Comparison of ENCODE assay signal across 8 cellular contexts in genomic region chr19:6516659-6517291, GRCh38. TPM values are rescaled to one million over a fixed set of nuclear protein-coding genes. Genes with fewer than 3 reads are reported as not detected.
A peak's percentile ranks its signal among the peaks of the same experiment; 100 is the strongest.
DNase-seq lines count a peak whose midpoint lies in the region; ATAC-seq and TF ChIP-seq lines count a peak whose summit lies in the region.

No MANE protein-coding gene starts in this region.

- DNase-seq in AG08396 (ENCODE audit: low spot score) (peak; percentile 91), HK-2 (ENCODE audit: unreplicated experiment) (peak; percentile 95), activated T-cell treated with anti-CD3 and anti-CD28 coated beads for 24 hours (ENCODE audit: low read depth) (peak; percentile 89), epithelial cell of prostate (ENCODE audit: low read depth, low spot score) (peak; percentile 20), mucosa of descending colon (peak; percentile 92 to 95 (median 94))
- peak; percentile 84 to 87 for DNase-seq in stimulated activated CD8-positive, alpha-beta memory T cell treated with anti-CD3 and anti-CD28 coated beads, Interleukin-15, amount 100 ng/mL, for 48 hours (ENCODE audit: low read depth in 2 of 2)

- peak overlapping the region; percentile 77 for H3K9ac ChIP-seq in OCI-LY3 (ENCODE audit: low read length)

- H4K20me1 ChIP-seq in OCI-LY3 (ENCODE audit: insufficient read depth, low read length) = no peaks in the 10 kb centered on the region

- H3K4me1 ChIP-seq in OCI-LY3 (ENCODE audit: low read length) (peaks cover 41% of the 10 kb centered on the region), mucosa of descending colon (ENCODE audit: low read depth) (no peaks in the 10 kb centered on the region)

- H3K36me3 ChIP-seq in OCI-LY3 (replicated peaks; ENCODE audit: low read depth, low read length) (no peaks in the 10 kb centered on the region), mucosa of descending colon (ENCODE audit: low read depth) (no peaks in the 10 kb centered on the region)

- TF ChIP-seq CTCF in OCI-LY3 (IDR thresholded peaks at IDR 0.05; ENCODE audit: low read depth, low read length) (peak; percentile 99), mucosa of descending colon (IDR thresholded peaks at IDR 0.05) (peak; percentile 97)

- H3K4me3 ChIP-seq in OCI-LY3 (ENCODE audit: low read length) (peak overlapping the region; percentile 80), mucosa of descending colon (peak overlapping the region; percentile 26)

- H3K27me3 ChIP-seq in OCI-LY3 (ENCODE audit: low read depth, low read length) = no peaks in the 10 kb centered on the region

- peak overlapping the region; percentile 65 for H3K4me2 ChIP-seq in OCI-LY3 (ENCODE audit: low read length)

- ATAC-seq in GM19023 (IDR thresholded peaks at IDR 0.05; ENCODE audit: unreplicated experiment) (peak; percentile 64), mucosa of descending colon (peak; percentile 90)

- H2AFZ ChIP-seq in OCI-LY3 (ENCODE audit: low read depth, low read length) = peak overlapping the region; percentile 55; the same call in 1 of the 2 replicates

- intact Hi-C loops in mucosa of descending colon (cut with DNase I, micrococcal nuclease) = loop anchor here in 1 of 2 donors (10.0 kb wide), 1 partner anchor 118 kb away; no protein-coding TSS in a partner anchor

- H3K9me3 ChIP-seq in OCI-LY3 (ENCODE audit: insufficient read depth, low read length) = no peaks in the 10 kb centered on the region
- H3K9me3 ChIP-seq in mucosa of descending colon = no peaks in the 10 kb centered on the region

- H3K27ac ChIP-seq in OCI-LY3 (ENCODE audit: low read length) (peak overlapping the region; percentile 80), epithelial cell of prostate (peak overlapping the region; percentile 30)

- no peaks in the 10 kb centered on the region for H3K79me2 ChIP-seq in OCI-LY3 (ENCODE audit: low read length)

RNA-seq across cellular contexts. Expression of gene TNFSF9, which starts 14.1 kb away (rescaled TPM):
- 1 to 10 TPM in 2 of 3 donors, under 1 TPM in 1; 0.58 to 1.2 (median 1.0) TPM for total RNA-seq in mucosa of descending colon

RNA-seq across cellular contexts. Expression of gene TUBB4A, which starts 14.7 kb away (rescaled TPM):
- 10 to 100 TPM in 1 of 3 donors, under 1 TPM in 2; 0.26 to 14.6 (median 0.82) TPM for total RNA-seq in mucosa of descending colon

RNA-seq across cellular contexts. Expression of gene DENND1C, which starts 35.2 kb away (rescaled TPM):
- 1 to 10 TPM; 3.8 to 4.7 (median 4.1) TPM for total RNA-seq in mucosa of descending colon

RNA-seq across cellular contexts. Expression of gene CRB3, which starts 52.7 kb away (rescaled TPM):
- total RNA-seq in mucosa of descending colon = 100 to 1,000 TPM in 1 of 3 donors, 10 to 100 TPM in 2; 49.9 to 139 (median 86.0) TPM

RNA-seq across cellular contexts. Expression of gene SLC25A23, which starts 57.2 kb away (rescaled TPM):
- 100 to 1,000 TPM; 106 to 181 (median 116) TPM for total RNA-seq in mucosa of descending colon

Comparison
In these comparisons a context has a peak if more than half of its experiments do, and no peak if none do; other contexts are left out.
1. Peak in every context shown above with its lines: DNase-seq, ATAC-seq, H3K4me3 ChIP-seq and H3K27ac ChIP-seq.
2. DNase-seq: peak in every context shown above with its lines; median percentile 95 in HK-2; 94 in mucosa of descending colon; 91 in AG08396; 89 in activated T-cell treated with anti-CD3 and anti-CD28 coated beads for 24 hours; 86 in stimulated activated CD8-positive, alpha-beta memory T cell treated with anti-CD3 and anti-CD28 coated beads, Interleukin-15, amount 100 ng/mL, for 48 hours; 20 in epithelial cell of prostate.